8 cellular contexts compared by ENCODE assay signal in genomic region chr7:66050990-66051424, GRCh38. TPM values are rescaled to one million over a fixed set of nuclear protein-coding genes. Genes with fewer than 3 reads are reported as not detected.
A peak's percentile ranks its signal among the peaks of the same experiment; 100 is the strongest.
DNase-seq lines count a peak whose midpoint lies in the region; ATAC-seq, FAIRE-seq and TF ChIP-seq lines count a peak whose summit lies in the region.

No MANE protein-coding gene starts in this region.

- no peak overlapping the region for H2BK5ac ChIP-seq in trophoblast cell (ENCODE audit: low read depth, low read length, poor library complexity)

- no peak overlapping the region for H3K4ac ChIP-seq in trophoblast cell (ENCODE audit: low read depth, low read length)

- H3K18ac ChIP-seq in trophoblast cell (ENCODE audit: low read length): no peak overlapping the region

- peak overlapping the region; percentile 23 for H3K27ac ChIP-seq in HepG2 (ENCODE audit: extremely low read length, insufficient read depth, low read length)
- H3K27ac ChIP-seq in testis: no peak overlapping the region
- no peak overlapping the region for H3K27ac ChIP-seq in trophoblast cell (ENCODE audit: low read depth, low read length)

- no peaks in the 10 kb centered on the region for H3K79me1 ChIP-seq in trophoblast cell (ENCODE audit: low read length)

- POLR2A ChIA-PET in HepG2 (lab: Yijun Ruan, JAX): interaction anchor here (0.8 to 1.3 kb wide), 5 partner anchors 24 to 690 kb away, joined by 3 to 4 read pairs (median 3); partner anchors contain the start of genes CRCP and RABGEF1

- no peak overlapping the region for H4K91ac ChIP-seq in trophoblast cell (ENCODE audit: low read depth, low read length)

- no peaks in the 10 kb centered on the region for H3K36me3 ChIP-seq in HepG2 (replicated peaks in 1 of 2; ENCODE audit: control insufficient read depth in 1 of 2, insufficient read depth in 2 of 2, low read length in 2 of 2)
- H3K36me3 ChIP-seq in testis (ENCODE audit: low read depth, missing control alignments): no peaks in the 10 kb centered on the region
- no peaks in the 10 kb centered on the region for H3K36me3 ChIP-seq in trophoblast cell (ENCODE audit: control insufficient read depth in 1 of 2, insufficient read depth in 2 of 2, low read length in 2 of 2)

- CTCF ChIA-PET in HepG2 (lab: Yijun Ruan, JAX; ENCODE audit: low intra/inter-chr PET ratio, low total read pairs): no interaction called here

- TF ChIP-seq EP300 in Ishikawa (IDR thresholded peaks at IDR 0.05; ENCODE audit: borderline replicate concordance) (no peak), HepG2 (IDR thresholded peaks at IDR 0.05; ENCODE audit: low read depth in 2 of 2, low read length in 2 of 2) (peak in 1 of 2 experiments; percentile 24; a peak in 1 of 4 replicates), HepG2 (CRISPR knock-in tag; IDR thresholded peaks at IDR 0.05; ENCODE audit: borderline replicate concordance) (peak; percentile 64)

- H3K79me2 ChIP-seq in HepG2 (ENCODE audit: insufficient read depth, low read length) (no peaks in the 10 kb centered on the region), trophoblast cell (ENCODE audit: control insufficient read depth, insufficient read depth, low read length, poor library complexity) (no peaks in the 10 kb centered on the region)

- intact Hi-C loops in HepG2 (cut with micrococcal nuclease; ENCODE audit: unreplicated experiment): no loop called here
- intact Hi-C loops in testis (cut with DNase I; ENCODE audit: low total_unique reads): no loop called here

- TF ChIP-seq POLR2A in HepG2 (IDR thresholded peaks at IDR 0.05; ENCODE audit: insufficient read depth in 1 of 2, low read depth in 2 of 2, low read length in 2 of 2) (no peak), testis (IDR thresholded peaks at IDR 0.05) (no peak)

- ATAC-seq in HepG2 (peak; percentile 81), HG02981 (IDR thresholded peaks at IDR 0.05; ENCODE audit: unreplicated experiment) (no peak)

- no peak overlapping the region for H2BK120ac ChIP-seq in trophoblast cell (ENCODE audit: insufficient read depth, low read length, poor library complexity)

- peaks cover 44% of the 10 kb centered on the region for H3K4me1 ChIP-seq in HepG2 (ENCODE audit: insufficient read depth, low read length)
- H3K4me1 ChIP-seq in testis: no peaks in the 10 kb centered on the region
- H3K4me1 ChIP-seq in trophoblast cell (ENCODE audit: control insufficient read depth in 1 of 2, insufficient read depth in 2 of 2, low read length in 2 of 2): no peaks in the 10 kb centered on the region

- H3K9ac ChIP-seq in HepG2 (ENCODE audit: insufficient read depth, low read depth, low read length) (0 out of 2 replicates have a peak overlapping the region, but pooled peaks have one; percentile 15), trophoblast cell (ENCODE audit: low read length) (no peak overlapping the region)

- no peak overlapping the region for H2AFZ ChIP-seq in HepG2 (ENCODE audit: low read length)
- no peak overlapping the region for H2AFZ ChIP-seq in trophoblast cell (ENCODE audit: insufficient read depth, low read length, poor library complexity)

- WGBS in HepG2 (ENCODE audit: low lambda C conversion rate): 0% methylated on average over 2 of the region's 2 CpGs
- WGBS in testis, 2 donors: 76 to 92% methylated on average over 2 of the region's 2 CpGs
- no CpG with 5 or more reads among the region's 2 CpGs for WGBS in trophoblast cell (ENCODE audit: extremely low coverage, insufficient coverage, insufficient read length)

- H3K14ac ChIP-seq in trophoblast cell (ENCODE audit: low read length): no peak overlapping the region

- no TSS peak for BruUV-seq in HepG2 (replicated peaks; lab: Mats Ljungman, UMichigan)

- peak; percentile 71 for FAIRE-seq in HepG2 (lab: Jason Lieb, UNC)

- H3K9me3 ChIP-seq in HepG2 (ENCODE audit: low read length) (no peaks in the 10 kb centered on the region), testis (no peaks in the 10 kb centered on the region), trophoblast cell (ENCODE audit: insufficient read depth, low read depth, low read length) (no peaks in the 10 kb centered on the region)

- DNase-seq in AG10803 (ENCODE audit: low read depth) (peak; percentile 100), astrocyte of the hippocampus (ENCODE audit: low read depth, low spot score) (peak; percentile 89), HepG2 (ENCODE audit: low spot score) (peak; percentile 82), testis (no peak), trophoblast cell (no peak), NCI-H774 (lab: John Stamatoyannopoulos, UW) (no peak)

- no peak overlapping the region for H3K23ac ChIP-seq in trophoblast cell (ENCODE audit: low read length)

- TF ChIP-seq CTCF in AG10803 (conservative IDR thresholded peaks at IDR 0.05; ENCODE audit: low read length) (no peak), HepG2 (CRISPR knock-in tag; IDR thresholded peaks at IDR 0.05) (no peak), testis (IDR thresholded peaks at IDR 0.05) (no peak)

- H2AK5ac ChIP-seq in trophoblast cell (ENCODE audit: low read length): no peak overlapping the region

- H2BK12ac ChIP-seq in trophoblast cell (ENCODE audit: low read length): no peak overlapping the region

- in situ Hi-C loops in HepG2 (cut with HindIII; ENCODE audit: extremely low pct_ligation_motif_present, low pct_unique_long_range_greater_than_20kb): no loop called here

- TF ChIP-seq RAD21 in Ishikawa (IDR thresholded peaks at IDR 0.05; ENCODE audit: low read depth): no peak
- no peak for TF ChIP-seq RAD21 in HepG2 (CRISPR knock-in tag; IDR thresholded peaks at IDR 0.05)

- H3K4me3 ChIP-seq in AG10803 (ENCODE audit: low read length) (no peak overlapping the region), HepG2 (replicated peaks in 1 of 3; ENCODE audit: insufficient read depth in 1 of 3, low read depth in 2 of 3, low read length in 3 of 3) (peak overlapping the region in 2 of 3 experiments; percentile 15 to 52; a peak in 2 of 6 replicates), testis (no peak overlapping the region), trophoblast cell (ENCODE audit: low read depth, low read length) (no peak overlapping the region)

- H3K27me3 ChIP-seq in HepG2 (ENCODE audit: control insufficient read depth in 1 of 2, insufficient read depth in 2 of 2, low read length in 2 of 2): no peaks in the 10 kb centered on the region
- H3K27me3 ChIP-seq in testis: no peaks in the 10 kb centered on the region
- H3K27me3 ChIP-seq in trophoblast cell (ENCODE audit: insufficient read depth, low read length): no peaks in the 10 kb centered on the region

- H3K4me2 ChIP-seq in HepG2 (ENCODE audit: low read depth, low read length) (peak overlapping the region; percentile 67), trophoblast cell (ENCODE audit: low read length) (no peak overlapping the region)

- no peaks in the 10 kb centered on the region for H4K20me1 ChIP-seq in HepG2 (ENCODE audit: insufficient read depth, low read length)

- H4K12ac ChIP-seq in trophoblast cell (ENCODE audit: low read depth, low read length): no peak overlapping the region

- no peak overlapping the region for H4K8ac ChIP-seq in trophoblast cell (ENCODE audit: low read depth, low read length)

TF ChIP-seq in Ishikawa, 13 proteins besides CTCF, POLR2A, EP300 and RAD21 (continues in another document):
- TF ChIP-seq CEBPB (IDR thresholded peaks at IDR 0.05) (peak; percentile 72), MAX (IDR thresholded peaks at IDR 0.05) (peak; percentile 29; the same call in 1 of the 2 replicates)

TF ChIP-seq in HepG2, 621 proteins besides CTCF, POLR2A, EP300 and RAD21 (continues in another document):
- no peak for TF ChIP-seq HIVEP1 (CRISPR knock-in tag; IDR thresholded peaks at IDR 0.05)
- TF ChIP-seq ZEB1 (IDR thresholded peaks at IDR 0.05; ENCODE audit: insufficient replicate concordance, low read depth): no peak
- TF ChIP-seq SALL1 (CRISPR knock-in tag; IDR thresholded peaks at IDR 0.05): peak; percentile 39; the same call in 1 of the 2 replicates
- TF ChIP-seq ZNF230 (CRISPR knock-in tag; IDR thresholded peaks at IDR 0.05): no peak
- TF ChIP-seq, protein P1, sequence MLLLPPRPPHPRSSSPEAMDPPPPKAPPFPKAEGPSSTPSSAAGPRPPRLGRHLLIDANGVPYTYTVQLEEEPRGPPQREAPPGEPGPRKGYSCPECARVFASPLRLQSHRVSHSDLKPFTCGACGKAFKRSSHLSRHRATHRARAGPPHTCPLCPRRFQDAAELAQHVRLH (CRISPR knock-in tag; IDR thresholded peaks at IDR 0.05; ENCODE audit: borderline replicate concordance, low read depth): no peak
- 0 out of 2 replicates have a peak, but pooled peaks have one; percentile 16 for TF ChIP-seq HMG20B (CRISPR knock-in tag; conservative IDR thresholded peaks at IDR 0.05)
- TF ChIP-seq ZNF598 (CRISPR knock-in tag; IDR thresholded peaks at IDR 0.05; ENCODE audit: borderline replicate concordance): no peak

RNA-seq across cellular contexts. Expression of gene ASL, which starts 24.6 kb away (rescaled TPM):
- total RNA-seq in HepG2 (2016; rRNA removed; fragmentation: Illumina TruSeq; extraction: Trizol): 63.8 and 71.4 TPM in 2 replicates
- total RNA-seq in HepG2 (2016; cell fraction: cytosol; rRNA removed; fragmentation: Illumina TruSeq; extraction: Trizol; ENCODE audit: low read depth): 10.8 and 15.3 TPM in 2 replicates
- 60.6 and 73.6 TPM in 2 replicates for total RNA-seq in HepG2 (2016; cell fraction: insoluble cytoplasmic fraction; rRNA removed; fragmentation: Illumina TruSeq; extraction: Trizol)
- total RNA-seq in HepG2 (2016; cell fraction: membrane; rRNA removed; fragmentation: Illumina TruSeq; extraction: Trizol): 20.5 and 23.7 TPM in 2 replicates
- 55.0 and 59.3 TPM in 2 replicates for total RNA-seq in HepG2 (2016; cell fraction: nucleus; rRNA removed; fragmentation: Illumina TruSeq; extraction: Trizol)
- polyA plus RNA-seq in HepG2 (2011; rRNA removed): 96.5 and 146 TPM in 2 replicates
- polyA plus RNA-seq in HepG2 (2011; cell fraction: cytosol; rRNA removed): 66.0 and 85.0 TPM in 2 replicates
- polyA plus RNA-seq in HepG2 (2011; cell fraction: nucleus; rRNA removed): 457 and 482 TPM in 2 replicates
- 39.6 and 57.0 TPM in 2 replicates for polyA plus RNA-seq in HepG2 (2012)
- 11.1 and 12.7 TPM in 2 replicates for polyA plus RNA-seq in HepG2 (2016; cell fraction: cytosol; fragmentation: Illumina TruSeq; extraction: Trizol; ENCODE audit: low read depth)
- 58.1 and 62.4 TPM in 2 replicates for polyA plus RNA-seq in HepG2 (2016; cell fraction: insoluble cytoplasmic fraction; fragmentation: Illumina TruSeq; extraction: Trizol; ENCODE audit: low read depth)
- polyA plus RNA-seq in HepG2 (2016; cell fraction: membrane; fragmentation: Illumina TruSeq; extraction: Trizol; ENCODE audit: low read depth): 16.6 and 18.5 TPM in 2 replicates
- polyA plus RNA-seq in HepG2 (2016; cell fraction: nucleus; fragmentation: Illumina TruSeq; extraction: Trizol; ENCODE audit: insufficient read depth, low read depth): 139 and 142 TPM in 2 replicates
- polyA minus RNA-seq in HepG2 (2011; rRNA and poly(A)+ RNA removed; ENCODE audit: low replicate concordance): 24.9 and 94.0 TPM in 2 replicates
- polyA minus RNA-seq in HepG2 (2011; cell fraction: cytosol; rRNA and poly(A)+ RNA removed): 24.2 and 27.0 TPM in 2 replicates
- polyA minus RNA-seq in HepG2 (2011; cell fraction: nucleus; rRNA and poly(A)+ RNA removed): 42.9 and 53.5 TPM in 2 replicates
- total RNA-seq in testis: 10 to 100 TPM; 12.0 to 15.9 TPM
- 9.5 TPM for polyA plus RNA-seq in testis (ENCODE audit: insufficient read depth, low read depth, low replicate concordance)
- 16.5 and 17.4 TPM in 2 replicates for polyA plus RNA-seq in trophoblast cell (2013)

Comparison
In these comparisons a context has a peak if more than half of its experiments do, and no peak if none do; other contexts are left out.
1. DNase-seq: peak in AG10803 (single experiment), astrocyte of the hippocampus (single experiment) and HepG2 (single experiment); none in testis (single experiment), trophoblast cell (0 of 2) and NCI-H774 (single experiment).
2. H3K4me3 ChIP-seq: peak in HepG2 (2 of 3); none in AG10803 (single experiment), testis (0 of 2) and trophoblast cell (single experiment).